Comparison of ENCODE assay signal across 25 cellular contexts in genomic region chr2:44166096-44166495, GRCh38. TPM values are rescaled to one million over a fixed set of nuclear protein-coding genes. Genes with fewer than 3 reads are reported as not detected.
DNase-seq lines count a peak whose midpoint lies in the region; ATAC-seq, FAIRE-seq and TF ChIP-seq lines count a peak whose summit lies in the region.
"Had no signal": no experiment of that assay in that cellular context is flagged by ENCODE, and none has a peak within 500 bp of the region (broad histone marks: within the 10 kb centered on the region; RNA-seq: fewer than 3 reads in every experiment).

No MANE protein-coding gene starts in this region.

- H4K91ac ChIP-seq in H1 (replicated peaks; ENCODE audit: insufficient read length, low read length), result no peak overlapping the region

- no peak overlapping the region for H2BK5ac ChIP-seq in H1 (ENCODE audit: low read depth, low read length)

- no peak overlapping the region for H3K23ac ChIP-seq in H1 (ENCODE audit: insufficient read length)

- H3K27me3 ChIP-seq in H7 (ENCODE audit: control insufficient read depth, insufficient read depth, low read length), result no peaks in the 10 kb centered on the region
- H3K27me3 ChIP-seq in H1 (replicated peaks in 1 of 4; ENCODE audit: control insufficient read depth in 3 of 4, extremely low read depth in 1 of 4, insufficient read depth in 3 of 4, low read length in 3 of 4), result no peaks in the 10 kb centered on the region
- H3K27me3 ChIP-seq in ovary, result no peaks in the 10 kb centered on the region
- H3K27me3 ChIP-seq in tibial artery, result no peaks in the 10 kb centered on the region
- no peaks in the 10 kb centered on the region for H3K27me3 ChIP-seq in psoas muscle (ENCODE audit: insufficient read depth in 3 of 3, low read length in 2 of 3)

- H3K18ac ChIP-seq in H1 (ENCODE audit: extremely low read depth, low read length), result 0 out of 2 replicates have a peak overlapping the region, but pooled peaks have one; percentile 15

- no peak for TF ChIP-seq CTCF in H1 (IDR thresholded peaks at IDR 0.05; ENCODE audit: control extremely low read depth in 1 of 3, insufficient read depth in 1 of 3, low read depth in 1 of 3, low read length in 3 of 3)
- TF ChIP-seq CTCF in ovary (IDR thresholded peaks at IDR 0.05), result no peak
- TF ChIP-seq CTCF in tibial artery (IDR thresholded peaks at IDR 0.05), result no peak
- TF ChIP-seq CTCF in psoas muscle (IDR thresholded peaks at IDR 0.05), result no peak

- H2BK20ac ChIP-seq in H1 (ENCODE audit: low read length), result 0 out of 2 replicates have a peak overlapping the region, but pooled peaks have one; percentile 36

- no peak overlapping the region for H3K56ac ChIP-seq in H1 (replicated peaks; ENCODE audit: insufficient read length, low read depth, low read length)

- peaks cover 6 to 8% of the 10 kb centered on the region in 2 experiments for H4K20me1 ChIP-seq in H1 (replicated peaks in 1 of 2; ENCODE audit: control insufficient read depth in 1 of 2, insufficient read depth in 2 of 2, low read length in 2 of 2)

- H3K4me1 ChIP-seq in H1 (replicated peaks in 1 of 4; ENCODE audit: control insufficient read depth in 3 of 4, insufficient read depth in 4 of 4, low read length in 3 of 4) (peaks cover 0 to 5% (median 3%) of the 10 kb centered on the region in 4 experiments; a peak in 5 of 7 replicates), ovary (ENCODE audit: insufficient read depth) (no peaks in the 10 kb centered on the region), tibial artery (peaks cover 0 to 9% (median under 1%) of the 10 kb centered on the region in 4 donors), psoas muscle (no peaks in the 10 kb centered on the region)

- peaks cover 6% of the 10 kb centered on the region for H3K23me2 ChIP-seq in H1 (ENCODE audit: low read depth, low read length)

- H3K4ac ChIP-seq in H1 (replicated peaks; ENCODE audit: insufficient read length, low read depth, low read length), result no peak overlapping the region

- TF ChIP-seq EP300 in H1 (IDR thresholded peaks at IDR 0.05; ENCODE audit: borderline replicate concordance in 1 of 2, low read depth in 2 of 2, low read length in 2 of 2) (no peak), ovary (IDR thresholded peaks at IDR 0.05) (no peak)

- H3K4me2 ChIP-seq in H1 (ENCODE audit: insufficient read depth in 1 of 2, low read depth in 2 of 2, low read length in 2 of 2), result peak overlapping the region; percentile 43 to 77; a peak in 3 of 4 replicates

- FAIRE-seq in H1 (lab: Jason Lieb, UNC), result no peak
- FAIRE-seq: A549 had no signal

- no peak for TF ChIP-seq POLR2A in H1 (IDR thresholded peaks at IDR 0.05; ENCODE audit: control extremely low read depth in 1 of 2, low read depth in 2 of 2, low read length in 2 of 2)
- no peak for TF ChIP-seq POLR2A in ovary (IDR thresholded peaks at IDR 0.05)

- intact Hi-C loops in ovary (cut with DNase I) (no loop called here), tibial artery (cut with DNase I; ENCODE audit: low total_unique reads) (loop anchor here (10.0 kb wide), 1 partner anchor 81 kb away; no protein-coding TSS in a partner anchor), psoas muscle (cut with DNase I) (loop anchor here in 1 of 2 donors (10.0 kb wide), 1 partner anchor 81 kb away; no protein-coding TSS in a partner anchor)

- H3K9ac ChIP-seq in H1 (replicated peaks in 1 of 4; ENCODE audit: extremely low read depth in 1 of 4, low read depth in 3 of 4, low read length in 3 of 4), result peak overlapping the region in 1 of 4 experiments; percentile 19; a peak in 2 of 7 replicates

- no peak overlapping the region for H4K8ac ChIP-seq in H1 (ENCODE audit: extremely low read depth, insufficient read depth, low read length)

- H2BK120ac ChIP-seq in H1 (replicated peaks; ENCODE audit: low read depth, low read length), result no peak overlapping the region

- H3K27ac ChIP-seq in H1 (ENCODE audit: low read depth, low read length), result no peak overlapping the region
- H3K27ac ChIP-seq in ovary, result no peak overlapping the region
- H3K27ac ChIP-seq in tibial artery, result no peak overlapping the region
- no peak overlapping the region for H3K27ac ChIP-seq in psoas muscle
- H3K27ac ChIP-seq: A549, C4-2B, RWPE1 had no signal

- no peak overlapping the region for H2AFZ ChIP-seq in H1 (ENCODE audit: low read length)

- CTCF ChIA-PET in H1 (lab: Charles Lee; ENCODE audit: partially characterized antibody), result no interaction called here

- peaks cover 22 to 24% of the 10 kb centered on the region in 2 experiments for H3K79me2 ChIP-seq in H1 (ENCODE audit: control insufficient read depth in 1 of 2, insufficient read depth in 2 of 2, low read length in 2 of 2)

- 23% methylated on average over 23 of the region's 23 CpGs; no CpG with 5 or more reads in 1 of the 2 experiments for WGBS in H1 (ENCODE audit: extremely low coverage in 1 of 2, insufficient coverage in 1 of 2, insufficient read length in 1 of 2, insufficient replicate concordance in 2 of 2, low coverage in 1 of 2, low lambda C conversion rate in 2 of 2, missing lambda C conversion rate in 1 of 2), 2 experiments
- 48 to 53% (median 49%) methylated on average over 23 of the region's 23 CpGs for WGBS in ovary, 3 donors
- 58 to 67% (median 64%) methylated on average over 23 of the region's 23 CpGs for WGBS in psoas muscle, 3 donors

- H3K4me3 ChIP-seq in H7 (ENCODE audit: insufficient read depth, low read depth, low read length) (no peak overlapping the region), H1 (ENCODE audit: extremely low read depth in 1 of 4, insufficient read depth in 2 of 4, low read depth in 3 of 4, low read length in 4 of 4) (peak overlapping the region in 2 of 4 experiments; percentile 3; a peak in 1 of 8 replicates), ovary (no peak overlapping the region), tibial artery (no peak overlapping the region), psoas muscle (no peak overlapping the region)
- H3K4me3 ChIP-seq: A549 had no signal

- H2AK5ac ChIP-seq in H1 (ENCODE audit: low read depth, low read length), result no peak overlapping the region

- peak overlapping the region; percentile 25 for H4K5ac ChIP-seq in H1 (ENCODE audit: insufficient read length, low read depth, low read length)

- DNase-seq in ELF-1 (ENCODE audit: low read depth, low spot score) (peak; percentile 74), H7 (peak; percentile 65), H1 (ENCODE audit: low read depth in 1 of 2, low spot score in 2 of 2) (peak in 1 of 2 experiments; percentile 29), ovary (peak in 3 of 5 donors; percentile 30 to 44 (median 39)), COLO668 (lab: John Stamatoyannopoulos, UW; ENCODE audit: unreplicated experiment) (no peak), tibial artery (no peak), psoas muscle (no peak)
- DNase-seq: CD8-positive, alpha-beta T cell; DMS 273 treated with DMSO at 0.1 percent for 48 hours; DMS79; EL; HCEC 1CT; IMR-90; NCI-H1048; NCI-H1417; NCI-H1694; NCI-H2029 treated with DMSO at 0.1 percent for 48 hours; NCI-H2227 treated with DMSO at 0.1 percent for 48 hours; NCI-H69; SHP77; SW 1271 had no signal

- no peaks in the 10 kb centered on the region for H3K36me3 ChIP-seq in H7 (replicated peaks; ENCODE audit: control insufficient read depth, insufficient read depth, low read length)
- H3K36me3 ChIP-seq in H1 (ENCODE audit: control insufficient read depth in 2 of 4, insufficient read depth in 4 of 4, low read length in 3 of 4), result peaks cover 0 to 3% (median 0%) of the 10 kb centered on the region in 4 experiments; a peak in 1 of 8 replicates
- H3K36me3 ChIP-seq in ovary, result no peaks in the 10 kb centered on the region
- no peaks in the 10 kb centered on the region for H3K36me3 ChIP-seq in tibial artery
- no peaks in the 10 kb centered on the region for H3K36me3 ChIP-seq in psoas muscle (ENCODE audit: insufficient read depth in 1 of 2, low read depth in 1 of 2)

- no peak overlapping the region for H2BK15ac ChIP-seq in H1 (ENCODE audit: low read length)

- POLR2A ChIA-PET in H1 (lab: Charles Lee; ENCODE audit: partially characterized antibody), result interaction anchor here (1.0 kb wide), 1 partner anchor 80 kb away, joined by 3 read pairs; no protein-coding TSS in a partner anchor

- TF ChIP-seq RAD21 in H1 (IDR thresholded peaks at IDR 0.05 in 1 of 2, conservative IDR thresholded peaks at IDR 0.05 in 1 of 2; ENCODE audit: low read depth in 2 of 2, low read length in 2 of 2), result no peak; a peak in 1 of 4 replicates

- no peak for ATAC-seq in psoas muscle
- ATAC-seq: A549; CD8-positive, alpha-beta T cell; Panc1 had no signal

- 0 out of 2 replicates have a peak overlapping the region, but pooled peaks have one; percentile 46 for H2BK12ac ChIP-seq in H1 (ENCODE audit: low read depth, low read length)

- H3K9me3 ChIP-seq in H1 (ENCODE audit: insufficient read depth in 2 of 2, low read depth in 1 of 2, low read length in 1 of 2), result peaks cover 5 to 14% of the 10 kb centered on the region in 2 experiments
- H3K9me3 ChIP-seq in ovary, result no peaks in the 10 kb centered on the region
- H3K9me3 ChIP-seq in tibial artery, result no peaks in the 10 kb centered on the region
- H3K9me3 ChIP-seq in psoas muscle, result no peaks in the 10 kb centered on the region

- no peak overlapping the region for H3K14ac ChIP-seq in H1 (ENCODE audit: insufficient read length)

- H3K79me1 ChIP-seq in H1 (ENCODE audit: low read depth, low read length), result no peaks in the 10 kb centered on the region

TF ChIP-seq in H1, 55 proteins besides CTCF, POLR2A, EP300 and RAD21 (continues in another document):
- TF ChIP-seq RBBP5 (IDR thresholded peaks at IDR 0.05; ENCODE audit: borderline replicate concordance, low read depth, low read length), result no peak
- no peak for TF ChIP-seq BRCA1 (IDR thresholded peaks at IDR 0.05; ENCODE audit: low read depth, low read length)

RNA-seq across cellular contexts. Expression of gene PPM1B, which starts 2.6 kb away (rescaled TPM):
- total RNA-seq in H7 (2014; rRNA removed; shearing (Covaris generic)), result 40.4 and 47.3 TPM in 2 replicates
- total RNA-seq in H1 (2021; fragmentation: NEBNext Ultra II Directional; extraction: Animal tissue kit (Norgen Biotek cat#: 25700)), result 126 TPM in 2 replicates
- polyA plus RNA-seq in H1 (2011; rRNA removed) (33.3 and 43.6 TPM in 2 replicates), ovary (10 to 100 TPM; 27.6 to 35.8 TPM), psoas muscle (100 to 1,000 TPM in 1 of 3 donors, 10 to 100 TPM in 2; 17.4 to 244 (median 99.6) TPM)
- 73.1 TPM for polyA plus RNA-seq in H1 (2011; cell fraction: cytosol; rRNA removed)
- 18.1 TPM for polyA plus RNA-seq in H1 (2011; cell fraction: nucleus; rRNA removed)
- polyA plus RNA-seq in H1 (2012, experiment 1 of 2), result 111 to 178 TPM (median 130 TPM) in 4 replicates
- 10.8 TPM for polyA plus RNA-seq in H1 (2012, experiment 2 of 2)
- polyA plus RNA-seq in H1 (2013, experiment 1 of 2), result 81.3 TPM
- 79.6 TPM for polyA plus RNA-seq in H1 (2013, experiment 2 of 2)
- 134 and 140 TPM in 2 replicates for polyA minus RNA-seq in H1 (2011; rRNA and poly(A)+ RNA removed)
- polyA minus RNA-seq in H1 (2011; cell fraction: cytosol; rRNA and poly(A)+ RNA removed), result 99.5 TPM
- 116 TPM for polyA minus RNA-seq in H1 (2011; cell fraction: nucleus; rRNA and poly(A)+ RNA removed)
- total RNA-seq in ovary (10 to 100 TPM; 31.2 to 43.4 (median 35.7) TPM), psoas muscle (100 to 1,000 TPM in 3 of 4 donors, 10 to 100 TPM in 1; 83.9 to 195 (median 141) TPM)

Comparison
In these comparisons a context has a peak if more than half of its experiments do, and no peak if none do; other contexts are left out.
1. DNase-seq: peak in ELF-1 (single experiment), H7 (single experiment) and ovary (3 of 5); none in COLO668 (single experiment), tibial artery (0 of 2) and psoas muscle (0 of 2).